In the genomic region with DNA sequence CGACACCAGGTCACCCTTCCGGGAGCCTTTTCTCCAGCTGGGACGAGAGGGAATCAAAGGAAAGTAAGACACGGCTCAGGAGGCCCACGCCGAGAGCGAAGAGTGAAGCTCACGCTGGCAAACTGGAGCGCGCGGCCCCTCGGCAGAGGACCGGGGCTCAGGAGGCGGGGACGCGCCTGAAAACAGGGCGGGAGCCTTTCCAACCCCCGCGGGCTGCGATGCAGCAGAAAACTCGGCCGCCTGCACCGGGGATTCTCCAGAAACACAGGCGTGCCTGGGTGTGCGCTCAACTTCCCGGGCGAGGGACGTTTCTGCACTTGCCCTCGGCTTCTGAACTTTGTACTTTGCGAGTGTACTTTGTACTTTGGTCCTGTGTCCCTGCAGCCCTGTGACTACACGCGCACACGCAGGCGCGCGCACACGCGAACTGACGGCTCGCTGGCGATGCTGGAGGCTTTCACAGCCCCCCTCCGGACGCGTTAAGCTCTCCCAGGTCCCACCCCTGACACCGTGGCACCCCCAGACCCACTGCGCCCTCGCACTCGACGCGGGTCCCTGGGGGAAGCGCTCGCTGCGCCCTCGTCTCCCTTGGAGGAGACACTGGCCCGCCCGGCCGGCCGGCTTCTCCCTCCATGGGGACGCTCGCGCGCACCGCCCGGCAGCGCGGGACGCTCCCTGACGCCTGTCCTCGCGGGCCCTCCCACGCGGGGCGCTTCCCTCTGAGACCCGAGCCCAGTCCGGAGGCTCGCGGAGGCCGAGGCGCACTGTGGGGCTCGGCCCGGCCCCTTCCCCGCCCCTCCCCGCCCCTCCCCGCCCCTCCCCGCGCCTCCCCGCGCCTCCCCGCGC, we compare ENCODE assay signal across 8 cellular contexts. TPM values are rescaled to one million over a fixed set of nuclear protein-coding genes. Genes with fewer than 3 reads are reported as not detected.
DNase-seq lines count a peak whose midpoint lies in the region; ATAC-seq and TF ChIP-seq lines count a peak whose summit lies in the region.

No MANE protein-coding gene starts in this region.

- no peaks in the 10 kb centered on the region for H3K27me3 ChIP-seq in subcutaneous abdominal adipose tissue (ENCODE audit: control insufficient read depth in 5 of 5, insufficient read depth in 4 of 5, low read length in 5 of 5)

- no peak overlapping the region for H3K27ac ChIP-seq in subcutaneous abdominal adipose tissue (ENCODE audit: low read depth, low read length)

- H3K4me1 ChIP-seq in mucosa of descending colon (ENCODE audit: low read depth) (peaks cover 13% of the 10 kb centered on the region), subcutaneous abdominal adipose tissue (ENCODE audit: control insufficient read depth in 5 of 5, insufficient read depth in 5 of 5, low read length in 5 of 5) (peaks cover 0 to 41% (median 26%) of the 10 kb centered on the region in 5 donors)

- no peaks in the 10 kb centered on the region for H3K27me3 Mint-ChIP-seq in activated T-cell treated with anti-CD3 and anti-CD28 coated beads, Interleukin-2, amount 50 U/mL, for 4 hours (ENCODE audit: low read depth)

- H3K4me1 Mint-ChIP-seq in activated T-cell treated with anti-CD3 and anti-CD28 coated beads, Interleukin-2, amount 50 U/mL, for 4 hours (ENCODE audit: low read depth) = peaks cover 15% of the 10 kb centered on the region

- H3K36me3 ChIP-seq in mucosa of descending colon (ENCODE audit: low read depth) (no peaks in the 10 kb centered on the region), subcutaneous abdominal adipose tissue (ENCODE audit: control insufficient read depth in 5 of 5, insufficient read depth in 5 of 5, low read length in 5 of 5) (peaks cover 0 to 10% (median 3%) of the 10 kb centered on the region in 5 donors)

- H3K9me3 Mint-ChIP-seq in activated T-cell treated with anti-CD3 and anti-CD28 coated beads, Interleukin-2, amount 50 U/mL, for 4 hours = no peaks in the 10 kb centered on the region

- intact Hi-C loops in mucosa of descending colon (cut with DNase I, micrococcal nuclease) = no loop called here

- peak; percentile 49 for DNase-seq in NCI-H82 (lab: John Stamatoyannopoulos, UW)
- no peak for DNase-seq in NCI-H82 treated with DMSO at 0.1 percent for 48 hours (lab: John Stamatoyannopoulos, UW; ENCODE audit: unreplicated experiment)
- DNase-seq in NCI-H510A (lab: John Stamatoyannopoulos, UW) = peak; percentile 19
- peak; percentile 49 for DNase-seq in activated T-cell treated with anti-CD3 and anti-CD28 coated beads, Interleukin-2, amount 50 U/mL, for 4 hours
- peak; percentile 85 to 91 (median 88) for DNase-seq in mucosa of descending colon

- H3K4me3 Mint-ChIP-seq in activated T-cell treated with anti-CD3 and anti-CD28 coated beads, Interleukin-2, amount 50 U/mL, for 4 hours = peak overlapping the region; percentile 81

- no peak for TF ChIP-seq CTCF in mucosa of descending colon (IDR thresholded peaks at IDR 0.05)

- H3K9ac ChIP-seq in subcutaneous abdominal adipose tissue (ENCODE audit: low read length in 5 of 5) = peak overlapping the region in 4 of 5 donors; percentile 72 to 86 (median 82)

- H3K9me3 ChIP-seq in mucosa of descending colon = no peaks in the 10 kb centered on the region
- H3K9me3 ChIP-seq in subcutaneous abdominal adipose tissue (ENCODE audit: control insufficient read depth in 5 of 5, low read length in 5 of 5) = no peaks in the 10 kb centered on the region

- H3K36me3 Mint-ChIP-seq in activated T-cell treated with anti-CD3 and anti-CD28 coated beads, Interleukin-2, amount 50 U/mL, for 4 hours (ENCODE audit: insufficient read depth) = no peaks in the 10 kb centered on the region

- ATAC-seq in HG02840 (IDR thresholded peaks at IDR 0.05; ENCODE audit: low FRiP score, unreplicated experiment) (peak; percentile 49), esophagus mucosa (peak; percentile 64), mucosa of descending colon (peak; percentile 80)
- peak; percentile 65 to 66 for ATAC-seq in activated T-cell treated with anti-CD3 and anti-CD28 coated beads, Interleukin-2, amount 50 U/mL, for 4 hours

- H3K4me3 ChIP-seq in mucosa of descending colon = peak overlapping the region; percentile 54
- peak overlapping the region; percentile 59 to 97 (median 91) for H3K4me3 ChIP-seq in subcutaneous abdominal adipose tissue (ENCODE audit: low read depth in 1 of 5, low read length in 5 of 5)

RNA-seq across cellular contexts. Expression of a gene that starts 0.6 kb away (rescaled TPM):
- total RNA-seq in activated T-cell treated with anti-CD3 and anti-CD28 coated beads, Interleukin-2, amount 50 U/mL, for 4 hours = 1 to 10 TPM; 2.6 to 3.2 (median 2.9) TPM
- total RNA-seq in esophagus mucosa = 11.3 TPM
- 1 to 10 TPM; 7.5 to 9.3 (median 8.3) TPM for total RNA-seq in mucosa of descending colon

RNA-seq across cellular contexts. Expression of a gene that starts 5.3 kb away (rescaled TPM):
- 10 to 100 TPM; 53.1 to 55.6 (median 53.9) TPM for total RNA-seq in activated T-cell treated with anti-CD3 and anti-CD28 coated beads, Interleukin-2, amount 50 U/mL, for 4 hours
- total RNA-seq in esophagus mucosa (79.5 TPM), mucosa of descending colon (100 to 1,000 TPM in 2 of 3 donors, 10 to 100 TPM in 1; 97.7 to 180 (median 151) TPM)

RNA-seq across cellular contexts. Expression of a gene that starts 15.5 kb away (rescaled TPM):
- total RNA-seq in activated T-cell treated with anti-CD3 and anti-CD28 coated beads, Interleukin-2, amount 50 U/mL, for 4 hours = 10 to 100 TPM; 60.3 to 68.1 (median 67.1) TPM
- total RNA-seq in esophagus mucosa (35.2 TPM), mucosa of descending colon (10 to 100 TPM; 43.6 to 52.7 (median 45.6) TPM)

RNA-seq across cellular contexts. Expression of a gene that starts 20.7 kb away (rescaled TPM):
- 10 to 100 TPM; 40.7 to 47.4 (median 46.6) TPM for total RNA-seq in activated T-cell treated with anti-CD3 and anti-CD28 coated beads, Interleukin-2, amount 50 U/mL, for 4 hours
- 10.2 TPM for total RNA-seq in esophagus mucosa
- total RNA-seq in mucosa of descending colon = 10 to 100 TPM; 13.5 to 22.2 (median 18.8) TPM

RNA-seq across cellular contexts. Expression of a gene that starts 31.3 kb away (rescaled TPM):
- total RNA-seq in activated T-cell treated with anti-CD3 and anti-CD28 coated beads, Interleukin-2, amount 50 U/mL, for 4 hours = not detected
- total RNA-seq in esophagus mucosa = not detected
- 100 to 1,000 TPM in 2 of 3 donors, 10 to 100 TPM in 1; 69.0 to 215 (median 106) TPM for total RNA-seq in mucosa of descending colon
